In genomic region chr6:15264902-15265761, GRCh38 we compare ENCODE assay signal across 8 cellular contexts. TPM values are rescaled to one million over a fixed set of nuclear protein-coding genes. Genes with fewer than 3 reads are reported as not detected.
DNase-seq lines count a peak whose midpoint lies in the region; ATAC-seq and TF ChIP-seq lines count a peak whose summit lies in the region.

No MANE protein-coding gene starts in this region.

- H3K4me1 Mint-ChIP-seq in activated naive CD4-positive, alpha-beta T cell treated with anti-CD3 and anti-CD28 coated beads for 36 hours (ENCODE audit: low read depth), result peaks cover 91% of the 10 kb centered on the region

- H3K4me3 Mint-ChIP-seq in activated naive CD4-positive, alpha-beta T cell treated with anti-CD3 and anti-CD28 coated beads for 36 hours, result peak overlapping the region; percentile 10

- 37 to 44% methylated on average over 7 of the region's 7 CpGs for WGBS in testis, 2 donors

- H3K9me3 ChIP-seq in left lung, result no peaks in the 10 kb centered on the region
- no peaks in the 10 kb centered on the region for H3K9me3 ChIP-seq in testis

- TF ChIP-seq CTCF in astrocyte of the spinal cord (IDR thresholded peaks at IDR 0.05; ENCODE audit: low read depth, low read length) (no peak), left lung (IDR thresholded peaks at IDR 0.05) (no peak), testis (IDR thresholded peaks at IDR 0.05) (no peak), GM20000 (IDR thresholded peaks at IDR 0.05; ENCODE audit: extremely low read depth, missing control alignments) (no peak)

- CTCF ChIA-PET in activated naive CD4-positive, alpha-beta T cell treated with anti-CD3 and anti-CD28 coated beads for 36 hours (lab: Charles Lee), result no interaction called here

- H3K27me3 Mint-ChIP-seq in activated naive CD4-positive, alpha-beta T cell treated with anti-CD3 and anti-CD28 coated beads for 36 hours (ENCODE audit: low read depth), result no peaks in the 10 kb centered on the region

- H3K27me3 ChIP-seq in left lung (no peaks in the 10 kb centered on the region), testis (no peaks in the 10 kb centered on the region)

- TF ChIP-seq POLR2A in testis (IDR thresholded peaks at IDR 0.05), result no peak

- in situ Hi-C loops in astrocyte of the spinal cord (cut with HindIII; ENCODE audit: low sequenced_read_pairs), result no loop called here

- no peaks in the 10 kb centered on the region for H3K9me3 Mint-ChIP-seq in activated naive CD4-positive, alpha-beta T cell treated with anti-CD3 and anti-CD28 coated beads for 36 hours
- H3K9me3 Mint-ChIP-seq in activated naive CD4-positive, alpha-beta T cell treated with anti-CD3 and anti-CD28 coated beads, Interleukin-2, amount 50 U/mL, for 72 hours, result no peaks in the 10 kb centered on the region

- no peak overlapping the region for H3K27ac Mint-ChIP-seq in activated naive CD4-positive, alpha-beta T cell treated with anti-CD3 and anti-CD28 coated beads for 36 hours
- H3K27ac Mint-ChIP-seq in activated naive CD4-positive, alpha-beta T cell treated with anti-CD3 and anti-CD28 coated beads, Interleukin-2, amount 50 U/mL, for 72 hours, result no peak overlapping the region

- peaks cover 11% of the 10 kb centered on the region for H3K36me3 Mint-ChIP-seq in activated naive CD4-positive, alpha-beta T cell treated with anti-CD3 and anti-CD28 coated beads for 36 hours (ENCODE audit: low read depth)
- peaks cover 0 to 26% of the 10 kb centered on the region in 2 donors for H3K36me3 Mint-ChIP-seq in activated naive CD4-positive, alpha-beta T cell treated with anti-CD3 and anti-CD28 coated beads, Interleukin-2, amount 50 U/mL, for 72 hours

- H3K4me3 ChIP-seq in astrocyte of the spinal cord (ENCODE audit: low read depth, low read length) (no peak overlapping the region), left lung (no peak overlapping the region), testis (no peak overlapping the region)

- no peak for DNase-seq in activated naive CD4-positive, alpha-beta T cell treated with anti-CD3 and anti-CD28 coated beads for 36 hours
- DNase-seq in activated naive CD4-positive, alpha-beta T cell treated with anti-CD3 and anti-CD28 coated beads, Interleukin-2, amount 50 U/mL, for 72 hours (ENCODE audit: low spot score in 2 of 2), result no peak
- DNase-seq in astrocyte of the spinal cord (ENCODE audit: low read depth, low spot score), result peak; percentile 56
- DNase-seq in left lung, result no peak
- DNase-seq in testis, result peak; percentile 60
- no peak for DNase-seq in central memory CD4-positive, alpha-beta T cell
- DNase-seq in NK-92 treated with Interleukin-12 subunit alpha and Interleukin-12 subunit beta, amount 100 ng/mL, for 24 hours (lab: John Stamatoyannopoulos, UW), result no peak
- no peak for DNase-seq in GM20000 (ENCODE audit: low spot score)

- no peaks in the 10 kb centered on the region for H3K36me3 ChIP-seq in left lung
- H3K36me3 ChIP-seq in testis (ENCODE audit: low read depth, missing control alignments), result no peaks in the 10 kb centered on the region

- H3K4me1 ChIP-seq in left lung (peaks cover 28 to 86% of the 10 kb centered on the region in 2 donors), testis (peaks cover 65% of the 10 kb centered on the region)

- intact Hi-C loops in activated naive CD4-positive, alpha-beta T cell treated with anti-CD3 and anti-CD28 coated beads for 36 hours (cut with micrococcal nuclease), result no loop called here
- intact Hi-C loops in left lung (cut with DNase I) (no loop called here), testis (cut with DNase I; ENCODE audit: low total_unique reads) (no loop called here)

- no peak for ATAC-seq in activated naive CD4-positive, alpha-beta T cell treated with anti-CD3 and anti-CD28 coated beads, Interleukin-2, amount 50 U/mL, for 72 hours
- peak; percentile 38 for ATAC-seq in left lung

- H3K27ac ChIP-seq in left lung (peak overlapping the region in 1 of 2 donors; percentile 66), testis (peak overlapping the region in 1 of 2 donors; percentile 10)

RNA-seq across cellular contexts. Expression of gene JARID2, which starts 19.3 kb away (rescaled TPM):
- total RNA-seq in activated naive CD4-positive, alpha-beta T cell treated with anti-CD3 and anti-CD28 coated beads for 36 hours, result 10 to 100 TPM; 26.6 to 27.7 TPM
- total RNA-seq in activated naive CD4-positive, alpha-beta T cell treated with anti-CD3 and anti-CD28 coated beads, Interleukin-2, amount 50 U/mL, for 72 hours, result 10 to 100 TPM; 35.3 to 36.3 TPM
- total RNA-seq in left lung, result 10 to 100 TPM; 10.2 to 14.5 TPM
- 10 to 100 TPM; 53.7 to 60.8 TPM for total RNA-seq in testis
- 36.1 TPM for polyA plus RNA-seq in testis (ENCODE audit: insufficient read depth, low read depth, low replicate concordance)

Comparison
In these comparisons a context has a peak if more than half of its experiments do, and no peak if none do; other contexts are left out.
1. DNase-seq: peak in astrocyte of the spinal cord (single experiment) and testis (single experiment); none in activated naive CD4-positive, alpha-beta T cell treated with anti-CD3 and anti-CD28 coated beads for 36 hours (single experiment), activated naive CD4-positive, alpha-beta T cell treated with anti-CD3 and anti-CD28 coated beads, Interleukin-2, amount 50 U/mL, for 72 hours (0 of 2), left lung (0 of 2), central memory CD4-positive, alpha-beta T cell (single experiment), NK-92 treated with Interleukin-12 subunit alpha and Interleukin-12 subunit beta, amount 100 ng/mL, for 24 hours (single experiment) and GM20000 (single experiment).